Comparison of ENCODE assay signal across 1 cellular context in genomic region chr22:41446057-41446501, GRCh38.
TF ChIP-seq lines count a peak whose summit lies in the region.

No MANE protein-coding gene starts in this region.

TF ChIP-seq in IMR-90, 13 proteins besides CTCF, POLR2A, EP300 and RAD21:
- TF ChIP-seq MXI1 (IDR thresholded peaks at IDR 0.05; ENCODE audit: borderline replicate concordance, low read depth, low read length) (0 out of 2 replicates have a peak, but pooled peaks have one; percentile 57), SMC3 (IDR thresholded peaks at IDR 0.05; ENCODE audit: low read depth, low read length) (no peak), FOS (IDR thresholded peaks at IDR 0.05; ENCODE audit: low read depth, low read length) (no peak), RFX5 (IDR thresholded peaks at IDR 0.05; ENCODE audit: low read depth, low read length) (no peak)
TF ChIP-seq in IMR-90: peak in this region for 1.
